ENCODE assay signal across 1 cellular context in genomic region chr2:100919316-100919715, GRCh38.
TF ChIP-seq lines count a peak whose summit lies in the region.

No MANE protein-coding gene starts in this region.

TF ChIP-seq in GM23338, 12 proteins besides CTCF, POLR2A, EP300 and RAD21:
- no peak for TF ChIP-seq REST (IDR thresholded peaks at IDR 0.05; ENCODE audit: unreplicated experiment)
- TF ChIP-seq JUNB (IDR thresholded peaks at IDR 0.05; ENCODE audit: unreplicated experiment) = no peak
- TF ChIP-seq NANOG (IDR thresholded peaks at IDR 0.05; ENCODE audit: borderline replicate concordance) = no peak
- TF ChIP-seq EZH2 (IDR thresholded peaks at IDR 0.05; ENCODE audit: low read depth, unreplicated experiment) = no peak
- TF ChIP-seq STAT1 (IDR thresholded peaks at IDR 0.05; ENCODE audit: unreplicated experiment) = no peak
- TF ChIP-seq CREB1 (CRISPR knock-in tag; IDR thresholded peaks at IDR 0.05; ENCODE audit: low read depth) = no peak
- TF ChIP-seq ZNF462 (CRISPR knock-in tag; IDR thresholded peaks at IDR 0.05) = no peak
- TF ChIP-seq ZNF331 (CRISPR knock-in tag; IDR thresholded peaks at IDR 0.05; ENCODE audit: low read depth) = no peak
- TF ChIP-seq EZH2phosphoT487 (IDR thresholded peaks at IDR 0.05; ENCODE audit: unreplicated experiment) = no peak
- TF ChIP-seq POLR2AphosphoS5 (IDR thresholded peaks at IDR 0.05; ENCODE audit: low read depth) = no peak
- no peak for TF ChIP-seq ZNF114 (CRISPR knock-in tag; IDR thresholded peaks at IDR 0.05)
- TF ChIP-seq ETS1 (IDR thresholded peaks at IDR 0.05) = no peak
